ENCODE assay signal across 21 cellular contexts in genomic region chr18:76640438-76640837, GRCh38.
DNase-seq lines count a peak whose midpoint lies in the region; ATAC-seq, FAIRE-seq and TF ChIP-seq lines count a peak whose summit lies in the region.
"Had no signal": no experiment of that assay in that cellular context is flagged by ENCODE, and none has a peak within 500 bp of the region (broad histone marks: within the 10 kb centered on the region; RNA-seq: fewer than 3 reads in every experiment).

No MANE protein-coding gene starts in this region.

- H3K27ac ChIP-seq in WERI-Rb-1 (peak overlapping the region; percentile 5; the same call in 1 of the 2 replicates), left lung (no peak overlapping the region)
- H3K27ac ChIP-seq: 22Rv1; A549; BLaER1 treated with 17β-estradiol and CSF1 and Interleukin-3, amounts not matched to agents 10 nM and 100 nM; C4-2B had no signal

- H3K9me3 ChIP-seq in WERI-Rb-1 (ENCODE audit: severe bottlenecking) (peaks cover 4% of the 10 kb centered on the region), left lung (no peaks in the 10 kb centered on the region)
- H3K9me3 ChIP-seq: A549, Caco-2 had no signal

- intact Hi-C loops in left lung (cut with DNase I): no loop called here

- peaks cover 0 to 4% of the 10 kb centered on the region in 2 donors for H3K4me1 ChIP-seq in left lung
- H3K4me1 ChIP-seq: A549, Caco-2 had no signal

- TF ChIP-seq CTCF in WERI-Rb-1 (IDR thresholded peaks at IDR 0.05; ENCODE audit: low read depth, low read length) (no peak), left lung (IDR thresholded peaks at IDR 0.05) (no peak)

- no peak for FAIRE-seq in GM19239 (lab: Jason Lieb, UNC)
- FAIRE-seq: A549, GM12878, GM12892, GM18507 had no signal

- H3K36me3 ChIP-seq in WERI-Rb-1 (no peaks in the 10 kb centered on the region), left lung (no peaks in the 10 kb centered on the region)
- H3K36me3 ChIP-seq: BLaER1 treated with 17β-estradiol and CSF1 and Interleukin-3, amounts not matched to agents 10 nM and 100 nM had no signal

- H3K27me3 ChIP-seq in WERI-Rb-1 (ENCODE audit: insufficient read depth, low read depth, severe bottlenecking) (no peaks in the 10 kb centered on the region), left lung (no peaks in the 10 kb centered on the region)
- H3K27me3 ChIP-seq: BLaER1 treated with 17β-estradiol and CSF1 and Interleukin-3, amounts not matched to agents 10 nM and 100 nM had no signal

- peak; percentile 67 for ATAC-seq in left lung
- ATAC-seq: A549; CD8-positive, alpha-beta T cell; GM12878 had no signal

- no peak overlapping the region for H3K4me3 ChIP-seq in WERI-Rb-1 (ENCODE audit: low read depth, low read length)
- H3K4me3 ChIP-seq in left lung: no peak overlapping the region
- H3K4me3 ChIP-seq: A549; BLaER1 treated with 17β-estradiol and CSF1 and Interleukin-3, amounts not matched to agents 10 nM and 100 nM; GM12878 had no signal

- DNase-seq in NCI-H524 (lab: John Stamatoyannopoulos, UW): peak; percentile 5 to 31
- no peak for DNase-seq in NCI-H524 treated with DMSO at 0.1 percent for 48 hours (lab: John Stamatoyannopoulos, UW)
- no peak for DNase-seq in WERI-Rb-1
- DNase-seq in left lung: no peak
- no peak for DNase-seq in central memory CD4-positive, alpha-beta T cell
- no peak for DNase-seq in GM19239 (ENCODE audit: insufficient read length, low spot score)
- DNase-seq: AML-193; Caco-2; Calu3; CD4-positive, alpha-beta T cell; CD8-positive, alpha-beta T cell; DND-41; EL; GDM1 had no signal

Comparison
In these comparisons a context has a peak if more than half of its experiments do, and no peak if none do; other contexts are left out.
1. DNase-seq: peak in NCI-H524 (2 of 2); none in NCI-H524 treated with DMSO at 0.1 percent for 48 hours (single experiment), WERI-Rb-1 (single experiment), left lung (0 of 2), central memory CD4-positive, alpha-beta T cell (single experiment) and GM19239 (single experiment).